Comparison of ENCODE assay signal across 8 cellular contexts in genomic region chr11:35173011-35173511, GRCh38. TPM values are rescaled to one million over a fixed set of nuclear protein-coding genes. Genes with fewer than 3 reads are reported as not detected.
DNase-seq lines count a peak whose midpoint lies in the region; ATAC-seq and TF ChIP-seq lines count a peak whose summit lies in the region.

No MANE protein-coding gene starts in this region.

- 29% methylated on average over 2 of the region's 2 CpGs for WGBS in hepatocyte (ENCODE audit: low lambda C conversion rate, missing lambda C conversion rate)

- no peaks in the 10 kb centered on the region for H3K79me2 ChIP-seq in hepatocyte

- H3K4me1 Mint-ChIP-seq in CD8-positive, alpha-beta memory T cell, result peaks cover 94 to 95% (median 95%) of the 10 kb centered on the region in 3 donors

- peaks cover 94% of the 10 kb centered on the region for H3K4me1 ChIP-seq in CD8-positive, alpha-beta memory T cell (ENCODE audit: insufficient read depth, low read length)
- peaks cover 19% of the 10 kb centered on the region for H3K4me1 ChIP-seq in hepatocyte (ENCODE audit: insufficient read depth)

- H3K27me3 ChIP-seq in CD8-positive, alpha-beta memory T cell (ENCODE audit: insufficient read depth, low read length, poor library complexity, severe bottlenecking), result no peaks in the 10 kb centered on the region
- no peaks in the 10 kb centered on the region for H3K27me3 ChIP-seq in hepatocyte

- no peaks in the 10 kb centered on the region for H3K9me3 ChIP-seq in CD8-positive, alpha-beta memory T cell (ENCODE audit: low read length)
- no peaks in the 10 kb centered on the region for H3K9me3 ChIP-seq in hepatocyte (ENCODE audit: low read depth)

- ATAC-seq in GM21529 (IDR thresholded peaks at IDR 0.05; ENCODE audit: unreplicated experiment) (peak; percentile 60), HG03439 (IDR thresholded peaks at IDR 0.05; ENCODE audit: unreplicated experiment) (no peak)

- H3K9me2 ChIP-seq in hepatocyte (replicated peaks; ENCODE audit: insufficient read depth), result no peaks in the 10 kb centered on the region

- H3K9me3 Mint-ChIP-seq in CD8-positive, alpha-beta memory T cell, result no peaks in the 10 kb centered on the region

- peaks cover 16 to 78% (median 26%) of the 10 kb centered on the region in 3 donors for H3K36me3 Mint-ChIP-seq in CD8-positive, alpha-beta memory T cell

- H3K27ac Mint-ChIP-seq in CD8-positive, alpha-beta memory T cell, result peak overlapping the region; percentile 96 to 100 (median 100)

- no peak for TF ChIP-seq CTCF in hepatocyte (IDR thresholded peaks at IDR 0.05; ENCODE audit: poor library complexity)

- H3K4me3 ChIP-seq in CD8-positive, alpha-beta memory T cell (ENCODE audit: low read length), result peak overlapping the region; percentile 16
- H3K4me3 ChIP-seq in hepatocyte, result no peak overlapping the region

- no peak overlapping the region for H3K4me2 ChIP-seq in hepatocyte

- H3K36me3 ChIP-seq in CD8-positive, alpha-beta memory T cell (ENCODE audit: insufficient read depth, low read length), result peaks cover 10% of the 10 kb centered on the region
- no peaks in the 10 kb centered on the region for H3K36me3 ChIP-seq in hepatocyte (replicated peaks; ENCODE audit: insufficient read depth, low read depth)

- H4K20me1 ChIP-seq in hepatocyte (ENCODE audit: insufficient read depth, poor library complexity, severe bottlenecking), result no peaks in the 10 kb centered on the region

- H3K4me3 Mint-ChIP-seq in CD8-positive, alpha-beta memory T cell, result peak overlapping the region; percentile 49 to 77 (median 69)

- peaks cover 0 to 2% of the 10 kb centered on the region in 2 donors for H3K27me3 Mint-ChIP-seq in CD8-positive, alpha-beta memory T cell

- H3K27ac ChIP-seq in CD8-positive, alpha-beta memory T cell (ENCODE audit: low read depth, low read length), result peak overlapping the region; percentile 52
- H3K27ac ChIP-seq in hepatocyte, result no peak overlapping the region

- no peak for DNase-seq in CD8-positive, alpha-beta memory T cell
- DNase-seq in NOMO-1 treated with DMSO at 0.1 percent for 48 hours (lab: John Stamatoyannopoulos, UW; ENCODE audit: unreplicated experiment) (peak; percentile 61), hepatocyte (ENCODE audit: low spot score) (peak; percentile 60), NCI-H748 (lab: John Stamatoyannopoulos, UW; ENCODE audit: unreplicated experiment) (no peak), posterior vena cava (ENCODE audit: low spot score) (no peak), ureter (ENCODE audit: low spot score) (no peak)

- CTCF ChIA-PET in CD8-positive, alpha-beta memory T cell (lab: Charles Lee), result interaction anchor here (13.3 kb wide), 1 partner anchor 10 kb away, joined by 111 read pairs; no protein-coding TSS in a partner anchor

- intact Hi-C loops in posterior vena cava (cut with DNase I), result loop anchor here in 1 of 2 donors (10.0 kb wide), 2 partner anchors 112 to 192 kb away; no protein-coding TSS in a partner anchor

- POLR2A ChIA-PET in CD8-positive, alpha-beta memory T cell (lab: Charles Lee), result interaction anchor here (4.6 kb wide), 1 partner anchor 7 kb away, joined by 43 read pairs; no protein-coding TSS in a partner anchor

- no peak overlapping the region for H2AFZ ChIP-seq in hepatocyte

RNA-seq across cellular contexts. Expression of gene CD44, which starts 34.1 kb away (rescaled TPM):
- 100 to 1,000 TPM; 510 to 534 TPM for total RNA-seq in CD8-positive, alpha-beta memory T cell
- polyA plus RNA-seq in CD8-positive, alpha-beta memory T cell, result 338 TPM
- total RNA-seq in hepatocyte (17.5 and 23.4 TPM in 2 replicates), posterior vena cava (100 to 1,000 TPM; 219 to 562 TPM), ureter (348 TPM)
- 13.7 and 29.5 TPM in 2 replicates for polyA plus RNA-seq in hepatocyte

Comparison
In these comparisons a context has a peak if more than half of its experiments do, and no peak if none do; other contexts are left out.
1. DNase-seq: peak in NOMO-1 treated with DMSO at 0.1 percent for 48 hours (single experiment) and hepatocyte (single experiment); none in CD8-positive, alpha-beta memory T cell (0 of 5), NCI-H748 (single experiment), posterior vena cava (single experiment) and ureter (single experiment).